ENCODE assay signal across 8 cellular contexts in genomic region chr2:230847883-230848388, GRCh38. TPM values are rescaled to one million over a fixed set of nuclear protein-coding genes. Genes with fewer than 3 reads are reported as not detected.
DNase-seq lines count a peak whose midpoint lies in the region; ATAC-seq and TF ChIP-seq lines count a peak whose summit lies in the region.

No MANE protein-coding gene starts in this region.

- H3K9me3 Mint-ChIP-seq in activated naive CD8-positive, alpha-beta T cell treated with anti-CD3 and anti-CD28 coated beads, Interleukin-2, amount 10 ng/mL, durations not matched to agents 7 days and 5 days: no peaks in the 10 kb centered on the region

- peaks cover 2% of the 10 kb centered on the region for H3K4me1 Mint-ChIP-seq in activated naive CD8-positive, alpha-beta T cell treated with anti-CD3 and anti-CD28 coated beads, Interleukin-2, amount 10 ng/mL, durations not matched to agents 7 days and 5 days

- H3K27me3 Mint-ChIP-seq in activated naive CD8-positive, alpha-beta T cell treated with anti-CD3 and anti-CD28 coated beads, Interleukin-2, amount 10 ng/mL, durations not matched to agents 7 days and 5 days: peaks cover 21% of the 10 kb centered on the region

- peak; percentile 82 for TF ChIP-seq RAD21 in Ishikawa (IDR thresholded peaks at IDR 0.05; ENCODE audit: low read depth)

- H3K79me2 ChIP-seq in SU-DHL-6 (ENCODE audit: insufficient read depth, low read length): no peaks in the 10 kb centered on the region

- H3K9me3 ChIP-seq in SU-DHL-6 (ENCODE audit: insufficient read depth, low read length) (no peaks in the 10 kb centered on the region), heart left ventricle (peaks cover 0 to 9% (median 0%) of the 10 kb centered on the region in 12 donors)

- no peaks in the 10 kb centered on the region for H4K20me1 ChIP-seq in SU-DHL-6 (ENCODE audit: low read depth, low read length)

- POLR2A ChIA-PET in activated naive CD8-positive, alpha-beta T cell treated with anti-CD3 and anti-CD28 coated beads, Interleukin-2, amount 10 ng/mL, durations not matched to agents 7 days and 5 days (lab: Charles Lee): interaction anchor here (0.7 kb wide), 1 partner anchor 207 kb away, joined by 3 read pairs; no protein-coding TSS in a partner anchor

- TF ChIP-seq POLR2A in heart left ventricle (IDR thresholded peaks at IDR 0.05): no peak

- H3F3A ChIP-seq in SU-DHL-6 (ENCODE audit: insufficient read depth): no peaks in the 10 kb centered on the region

- H3K27ac ChIP-seq in SU-DHL-6 (ENCODE audit: low read depth, low read length) (no peak overlapping the region), heart left ventricle (no peak overlapping the region)

- no peak for TF ChIP-seq EP300 in Ishikawa (IDR thresholded peaks at IDR 0.05; ENCODE audit: borderline replicate concordance)

- H3K4me1 ChIP-seq in heart left ventricle: peaks cover 0 to 9% (median 0%) of the 10 kb centered on the region in 12 donors

- H3K9ac ChIP-seq in SU-DHL-6 (ENCODE audit: low read length): no peak overlapping the region

- no peaks in the 10 kb centered on the region for H3K27me3 ChIP-seq in SU-DHL-6 (ENCODE audit: low read length)
- peaks cover 0 to 47% (median 13%) of the 10 kb centered on the region in 9 donors for H3K27me3 ChIP-seq in heart left ventricle

- WGBS in heart left ventricle, 4 donors: 8 to 11% (median 10%) methylated on average over 30 to 32 of the region's 32 CpGs

- intact Hi-C loops in heart left ventricle (cut with DNase I): loop anchor here in 5 of 10 donors (1.0 to 5.0 kb wide), 5 partner anchors 23 to 139 kb away; no protein-coding TSS in a partner anchor

- H3K36me3 ChIP-seq in SU-DHL-6 (ENCODE audit: low read length): no peaks in the 10 kb centered on the region
- no peaks in the 10 kb centered on the region for H3K36me3 ChIP-seq in heart left ventricle

- peak; percentile 83 for TF ChIP-seq CTCF in SU-DHL-6 (IDR thresholded peaks at IDR 0.05; ENCODE audit: insufficient read depth, low read length, poor library complexity, severe bottlenecking)
- TF ChIP-seq CTCF in heart left ventricle (IDR thresholded peaks at IDR 0.05): peak; percentile 77 to 97 (median 90)

- peak; percentile 45 for DNase-seq in DMS53 treated with DMSO at 0.1 percent for 48 hours (lab: John Stamatoyannopoulos, UW; ENCODE audit: unreplicated experiment)
- DNase-seq in activated naive CD8-positive, alpha-beta T cell treated with anti-CD3 and anti-CD28 coated beads, Interleukin-2, amount 10 ng/mL, durations not matched to agents 7 days and 5 days: peak; percentile 91
- peak; percentile 82 to 92 (median 84) for DNase-seq in heart left ventricle
- DNase-seq in putamen (ENCODE audit: low spot score): peak; percentile 71
- DNase-seq in NCI-H1436 treated with DMSO at 0.1 percent for 48 hours (lab: John Stamatoyannopoulos, UW): no peak

- H3K4me3 Mint-ChIP-seq in activated naive CD8-positive, alpha-beta T cell treated with anti-CD3 and anti-CD28 coated beads, Interleukin-2, amount 10 ng/mL, durations not matched to agents 7 days and 5 days: no peak overlapping the region

- no peaks in the 10 kb centered on the region for H3K36me3 Mint-ChIP-seq in activated naive CD8-positive, alpha-beta T cell treated with anti-CD3 and anti-CD28 coated beads, Interleukin-2, amount 10 ng/mL, durations not matched to agents 7 days and 5 days

- no peaks in the 10 kb centered on the region for H3K9me2 ChIP-seq in SU-DHL-6 (replicated peaks; ENCODE audit: insufficient read depth, low read length)

- H2AFZ ChIP-seq in SU-DHL-6 (ENCODE audit: low read depth, low read length, severe bottlenecking): no peak overlapping the region

- ATAC-seq in GM21390 (IDR thresholded peaks at IDR 0.05; ENCODE audit: unreplicated experiment) (peak; percentile 98), heart left ventricle (peak in 3 of 4 donors; percentile 87 to 94 (median 88))
- ATAC-seq in activated naive CD8-positive, alpha-beta T cell treated with anti-CD3 and anti-CD28 coated beads, Interleukin-2, amount 10 ng/mL, durations not matched to agents 7 days and 5 days (ENCODE audit: low read depth): peak; percentile 94

- H3K4me2 ChIP-seq in SU-DHL-6 (ENCODE audit: low read depth, low read length, poor library complexity, severe bottlenecking): peak overlapping the region; percentile 25

- H3K4me3 ChIP-seq in SU-DHL-6 (ENCODE audit: insufficient read depth, low read length, poor library complexity, severe bottlenecking) (no peak overlapping the region), heart left ventricle (peak overlapping the region in 6 of 12 donors; percentile 15 to 38 (median 30))

- H3K27ac Mint-ChIP-seq in activated naive CD8-positive, alpha-beta T cell treated with anti-CD3 and anti-CD28 coated beads, Interleukin-2, amount 10 ng/mL, durations not matched to agents 7 days and 5 days: no peak overlapping the region

TF ChIP-seq in Ishikawa, 13 proteins besides CTCF, POLR2A, EP300 and RAD21:
- TF ChIP-seq FOXM1 (IDR thresholded peaks at IDR 0.05; ENCODE audit: borderline replicate concordance, low read depth) (no peak), TEAD4 (IDR thresholded peaks at IDR 0.05) (no peak), NFIC (IDR thresholded peaks at IDR 0.05) (0 out of 2 replicates have a peak, but pooled peaks have one; percentile 11), CREB1 (IDR thresholded peaks at IDR 0.05; ENCODE audit: low read depth) (no peak), TCF12 (IDR thresholded peaks at IDR 0.05; ENCODE audit: low read depth) (peak; percentile 39; the same call in 1 of the 2 replicates), ZBTB7A (IDR thresholded peaks at IDR 0.05; ENCODE audit: low read depth) (no peak), REST (IDR thresholded peaks at IDR 0.05; ENCODE audit: low read depth) (no peak), USF1 (IDR thresholded peaks at IDR 0.05) (no peak), CEBPB (IDR thresholded peaks at IDR 0.05) (no peak), MAX (IDR thresholded peaks at IDR 0.05) (0 out of 2 replicates have a peak, but pooled peaks have one; percentile 43), TAF1 (IDR thresholded peaks at IDR 0.05; ENCODE audit: low read depth) (no peak), YY1 (IDR thresholded peaks at IDR 0.05; ENCODE audit: low read depth) (no peak), EGR1 (IDR thresholded peaks at IDR 0.05) (no peak)

RNA-seq across cellular contexts. Expression of gene ITM2C, which starts 16.8 kb away (rescaled TPM):
- total RNA-seq in activated naive CD8-positive, alpha-beta T cell treated with anti-CD3 and anti-CD28 coated beads, Interleukin-2, amount 10 ng/mL, durations not matched to agents 7 days and 5 days: 100 to 1,000 TPM; 102 to 105 TPM
- 10 to 100 TPM; 23.3 to 36.6 (median 26.5) TPM for total RNA-seq in heart left ventricle
- polyA plus RNA-seq in heart left ventricle: 10 to 100 TPM; 19.7 to 25.0 TPM
